18 cellular contexts compared by ENCODE assay signal in the genomic region with DNA sequence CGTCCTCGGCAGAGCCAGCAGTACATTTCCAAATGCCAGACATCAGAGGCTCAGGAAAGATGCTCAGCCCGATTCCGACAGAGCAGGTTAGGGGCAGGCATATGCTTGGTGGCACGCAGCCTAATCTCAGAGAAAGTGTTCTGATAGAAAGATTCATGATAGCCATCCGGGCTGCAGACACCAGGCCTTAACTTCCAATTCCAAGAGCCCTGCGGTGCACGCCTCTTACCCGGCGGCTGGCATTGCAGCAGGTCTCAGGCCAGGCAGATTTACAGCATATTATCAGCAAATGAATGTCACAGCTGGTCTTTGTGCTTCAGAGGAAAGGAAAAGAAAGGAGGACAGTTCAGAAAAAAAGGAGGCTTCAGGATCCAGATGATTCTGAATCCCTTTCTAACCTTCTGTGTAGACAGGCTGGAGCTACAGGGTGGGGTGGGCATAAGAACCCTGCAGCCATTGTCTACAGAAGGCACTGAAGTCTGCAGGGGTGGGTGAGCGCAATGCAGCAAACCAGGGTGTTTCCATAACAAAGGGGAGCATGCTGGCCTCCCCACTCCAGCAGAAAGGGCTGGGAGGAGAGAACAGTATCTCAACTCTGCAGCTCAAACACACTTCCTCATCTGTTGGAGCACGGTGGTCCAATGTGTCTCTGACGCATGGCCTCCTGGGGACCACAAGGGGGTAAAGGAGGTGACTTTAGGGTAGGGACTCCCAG.
"Had no signal": no experiment of that assay in that cellular context is flagged by ENCODE, and none has a peak within 500 bp of the region (broad histone marks: within the 10 kb centered on the region; RNA-seq: fewer than 3 reads in every experiment).

No MANE protein-coding gene starts in this region.

- H3K27ac ChIP-seq: esophagus squamous epithelium, left ventricle myocardium inferior, right atrium auricular region, tibial nerve, vagina, WERI-Rb-1 had no signal

- H3K4me1 ChIP-seq: left ventricle myocardium inferior, right atrium auricular region, tibial nerve, vagina had no signal

- H3K4me3 ChIP-seq: esophagus squamous epithelium, left ventricle myocardium inferior, right atrium auricular region, tibial nerve, vagina had no signal

- H3K27ac Mint-ChIP-seq: activated naive CD4-positive, alpha-beta T cell treated with anti-CD3 and anti-CD28 coated beads, Interleukin-2, amount 50 U/mL, for 72 hours; progenitor cell of endocrine pancreas had no signal

- H3K36me3 Mint-ChIP-seq: activated naive CD4-positive, alpha-beta T cell treated with anti-CD3 and anti-CD28 coated beads, Interleukin-2, amount 50 U/mL, for 72 hours had no signal

- DNase-seq: activated CD4-positive, alpha-beta T cell treated with anti-CD3 and anti-CD28 coated beads, Interleukin-2, amount 50 U/mL, for 4 hours; activated gamma-delta T cell treated with Interleukin-2 at 50 U/mL for 16 hours; effector CD8-positive, alpha-beta T cell; esophagus squamous epithelium; kidney; left ventricle myocardium inferior; mammary epithelial cell; stimulated activated CD4-positive, alpha-beta T cell treated with anti-CD3 and anti-CD28 coated beads, Interleukin-12 subunit alpha, Interleukin-12 subunit beta, amount 100 ng/mL, for 4 hours; stimulated activated CD4-positive, alpha-beta T cell treated with anti-CD3 and anti-CD28 coated beads, Interleukin-1b, Interleukin-23, amount 100 ng/mL, for 48 hours; stimulated activated naive CD4-positive, alpha-beta T cell treated with Interleukin-2 at 50 U/mL for 16 hours; substantia nigra; T-helper 2 cell; WERI-Rb-1 had no signal

- H3K36me3 ChIP-seq: esophagus squamous epithelium, left ventricle myocardium inferior, right atrium auricular region, tibial nerve, vagina, WERI-Rb-1 had no signal

- H3K9me3 ChIP-seq: esophagus squamous epithelium, vagina had no signal

- H3K27me3 ChIP-seq: right atrium auricular region, tibial nerve, vagina had no signal
